In the genomic region with DNA sequence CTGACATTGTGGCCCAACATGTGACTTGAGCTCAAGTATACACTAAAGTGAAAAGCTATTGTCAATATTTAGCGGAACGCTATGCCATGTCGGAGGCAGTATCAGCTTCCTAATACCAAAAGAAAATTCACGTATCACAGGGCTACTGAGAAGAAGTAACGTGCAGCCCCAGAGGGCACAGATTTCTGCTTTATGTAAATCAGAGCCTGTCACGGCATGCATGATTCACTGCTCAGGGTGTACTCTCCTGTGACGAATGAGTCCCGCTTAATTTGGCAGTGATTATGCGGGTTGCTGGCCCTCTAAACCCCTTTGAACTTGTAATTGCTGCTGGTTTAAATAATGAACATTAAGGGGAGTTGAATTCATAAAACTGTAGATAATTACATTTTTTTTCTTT, we compare ENCODE assay signal across 10 cellular contexts.
A peak's percentile ranks its signal among the peaks of the same experiment; 100 is the strongest.
DNase-seq lines count a peak whose midpoint lies in the region; ATAC-seq and TF ChIP-seq lines count a peak whose summit lies in the region.
"Had no signal": no experiment of that assay in that cellular context is flagged by ENCODE, and none has a peak within 500 bp of the region (broad histone marks: within the 10 kb centered on the region; RNA-seq: fewer than 3 reads in every experiment).

No MANE protein-coding gene starts in this region.

- no peak overlapping the region for H3K27ac Mint-ChIP-seq in CD4-positive, alpha-beta memory T cell
- H3K27ac Mint-ChIP-seq in activated T-helper 1 cell treated with anti-CD3 and anti-CD28 coated beads, Interleukin-12 subunit alpha, Interleukin-12 subunit beta, Interleukin-2, Interleukin-4 antibody, amounts not matched to agents 30 ng/mL and 10 ng/mL and 1 ng/mL, durations not matched to agents 14 hours and 24 hours and 36 hours = no peak overlapping the region
- H3K27ac Mint-ChIP-seq: T-helper 1 cell treated with Interleukin-12 subunit alpha and Interleukin-12 subunit beta and Interleukin-4 antibody, amounts not matched to agents 30 μg/mL and 1 μg/mL, for 36 hours had no signal

- TF ChIP-seq CTCF in thyroid gland (IDR thresholded peaks at IDR 0.05) = no peak

- peak; percentile 77 for ATAC-seq in Right ventricle myocardium superior (ENCODE audit: poor library complexity)

- no peak overlapping the region for H3K4me3 ChIP-seq in thyroid gland (replicated peaks in 1 of 3)
- H3K4me3 ChIP-seq in CD4-positive, alpha-beta memory T cell (ENCODE audit: low read length in 2 of 2) = no peak overlapping the region

- no peaks in the 10 kb centered on the region for H3K27me3 ChIP-seq in thyroid gland
- no peaks in the 10 kb centered on the region for H3K27me3 ChIP-seq in CD4-positive, alpha-beta memory T cell (ENCODE audit: insufficient read depth, low read length)

- H3K4me3 Mint-ChIP-seq in CD4-positive, alpha-beta memory T cell = no peak overlapping the region
- no peak overlapping the region for H3K4me3 Mint-ChIP-seq in activated T-helper 1 cell treated with anti-CD3 and anti-CD28 coated beads, Interleukin-12 subunit alpha, Interleukin-12 subunit beta, Interleukin-2, Interleukin-4 antibody, amounts not matched to agents 30 ng/mL and 10 ng/mL and 1 ng/mL, durations not matched to agents 14 hours and 24 hours and 36 hours
- H3K4me3 Mint-ChIP-seq: T-helper 1 cell treated with Interleukin-12 subunit alpha and Interleukin-12 subunit beta and Interleukin-4 antibody, amounts not matched to agents 30 μg/mL and 1 μg/mL, for 36 hours had no signal

- no peaks in the 10 kb centered on the region for H3K4me1 Mint-ChIP-seq in CD4-positive, alpha-beta memory T cell
- H3K4me1 Mint-ChIP-seq in activated T-helper 1 cell treated with anti-CD3 and anti-CD28 coated beads, Interleukin-12 subunit alpha, Interleukin-12 subunit beta, Interleukin-2, Interleukin-4 antibody, amounts not matched to agents 30 ng/mL and 10 ng/mL and 1 ng/mL, durations not matched to agents 14 hours and 24 hours and 36 hours (ENCODE audit: low read depth) = no peaks in the 10 kb centered on the region

- intact Hi-C loops in Right ventricle myocardium superior (cut with DNase I) = loop anchor here (5.0 kb wide), 1 partner anchor 77 kb away; no protein-coding TSS in a partner anchor
- intact Hi-C loops in thyroid gland (cut with DNase I) = no loop called here
- intact Hi-C loops in CD4-positive, alpha-beta memory T cell (cut with micrococcal nuclease) = no loop called here
- intact Hi-C loops in activated T-helper 1 cell treated with anti-CD3 and anti-CD28 coated beads, Interleukin-12 subunit alpha, Interleukin-12 subunit beta, Interleukin-2, Interleukin-4 antibody, amounts not matched to agents 30 ng/mL and 10 ng/mL and 1 ng/mL, durations not matched to agents 14 hours and 24 hours and 36 hours (cut with micrococcal nuclease) = no loop called here

- POLR2A ChIA-PET in HEK293T (lab: Yijun Ruan, JAX) = interaction anchor here (0.7 kb wide), 1 partner anchor 54 kb away, joined by 3 read pairs; no protein-coding TSS in a partner anchor
- POLR2A ChIA-PET in CD4-positive, alpha-beta memory T cell (lab: Charles Lee; ENCODE audit: partially characterized antibody) = no interaction called here

- DNase-seq in HEK293T (ENCODE audit: extremely low spot score) (no peak), amniotic stem cell (lab: John Stamatoyannopoulos, UW) (peak; percentile 75), Right ventricle myocardium superior (no peak), superior temporal gyrus (ENCODE audit: extremely low spot score) (peak; percentile 24), thyroid gland (no peak)
- no peak for DNase-seq in CD4-positive, alpha-beta memory T cell
- no peak for DNase-seq in activated T-helper 1 cell treated with anti-CD3 and anti-CD28 coated beads, Interleukin-12 subunit alpha, Interleukin-12 subunit beta, Interleukin-2, Interleukin-4 antibody, amounts not matched to agents 30 ng/mL and 10 ng/mL and 1 ng/mL, durations not matched to agents 14 hours and 24 hours and 36 hours (ENCODE audit: low spot score)
- DNase-seq: activated effector memory CD4-positive, alpha-beta T cell treated with anti-CD3 and anti-CD28 coated beads, Interleukin-2, amount 50 U/mL, for 16 hours; NCI-H146 had no signal

- CTCF ChIA-PET in HEK293T (lab: Yijun Ruan, JAX) = no interaction called here
- CTCF ChIA-PET in CD4-positive, alpha-beta memory T cell (lab: Charles Lee; ENCODE audit: partially characterized antibody) = interaction anchor here (1.0 kb wide), 1 partner anchor 12 kb away, joined by 3 read pairs; no protein-coding TSS in a partner anchor

- H3K9me3 ChIP-seq in thyroid gland = no peaks in the 10 kb centered on the region
- H3K9me3 ChIP-seq in CD4-positive, alpha-beta memory T cell (ENCODE audit: control insufficient read depth in 1 of 2, low read length in 2 of 2) = no peaks in the 10 kb centered on the region

- H3K4me1 ChIP-seq in thyroid gland = no peaks in the 10 kb centered on the region
- H3K4me1 ChIP-seq in CD4-positive, alpha-beta memory T cell (ENCODE audit: insufficient read depth, low read length) = no peaks in the 10 kb centered on the region

- no peaks in the 10 kb centered on the region for H3K36me3 ChIP-seq in thyroid gland
- H3K36me3 ChIP-seq in CD4-positive, alpha-beta memory T cell (ENCODE audit: insufficient read depth, low read length) = no peaks in the 10 kb centered on the region

- peaks cover 0 to 2% (median 0%) of the 10 kb centered on the region in 8 donors for H3K9me3 Mint-ChIP-seq in CD4-positive, alpha-beta memory T cell
- no peaks in the 10 kb centered on the region for H3K9me3 Mint-ChIP-seq in activated T-helper 1 cell treated with anti-CD3 and anti-CD28 coated beads, Interleukin-12 subunit alpha, Interleukin-12 subunit beta, Interleukin-2, Interleukin-4 antibody, amounts not matched to agents 30 ng/mL and 10 ng/mL and 1 ng/mL, durations not matched to agents 14 hours and 24 hours and 36 hours
- H3K9me3 Mint-ChIP-seq: T-helper 1 cell treated with Interleukin-12 subunit alpha and Interleukin-12 subunit beta and Interleukin-4 antibody, amounts not matched to agents 30 μg/mL and 1 μg/mL, for 36 hours had no signal

- H3K27me3 Mint-ChIP-seq in CD4-positive, alpha-beta memory T cell = no peaks in the 10 kb centered on the region
- no peaks in the 10 kb centered on the region for H3K27me3 Mint-ChIP-seq in activated T-helper 1 cell treated with anti-CD3 and anti-CD28 coated beads, Interleukin-12 subunit alpha, Interleukin-12 subunit beta, Interleukin-2, Interleukin-4 antibody, amounts not matched to agents 30 ng/mL and 10 ng/mL and 1 ng/mL, durations not matched to agents 14 hours and 24 hours and 36 hours (ENCODE audit: insufficient read depth)

- 68 to 73% methylated on average over 9 of the region's 9 CpGs for WGBS in thyroid gland, 2 donors

- no peak for TF ChIP-seq POLR2A in thyroid gland (IDR thresholded peaks at IDR 0.05)

- no peaks in the 10 kb centered on the region for H3K36me3 Mint-ChIP-seq in CD4-positive, alpha-beta memory T cell
- H3K36me3 Mint-ChIP-seq in activated T-helper 1 cell treated with anti-CD3 and anti-CD28 coated beads, Interleukin-12 subunit alpha, Interleukin-12 subunit beta, Interleukin-2, Interleukin-4 antibody, amounts not matched to agents 30 ng/mL and 10 ng/mL and 1 ng/mL, durations not matched to agents 14 hours and 24 hours and 36 hours (ENCODE audit: low read depth) = no peaks in the 10 kb centered on the region

- H3K27ac ChIP-seq in thyroid gland = no peak overlapping the region
- no peak overlapping the region for H3K27ac ChIP-seq in CD4-positive, alpha-beta memory T cell (ENCODE audit: low read depth, low read length)

TF ChIP-seq in HEK293T, 16 proteins besides CTCF, POLR2A, EP300 and RAD21:
- TF ChIP-seq SP1 (IDR thresholded peaks at IDR 0.05) = no peak
- TF ChIP-seq ELF4 (IDR thresholded peaks at IDR 0.05) = no peak
- TF ChIP-seq PKNOX1 (IDR thresholded peaks at IDR 0.05) = peak; percentile 77
- TF ChIP-seq BHLHE40 (IDR thresholded peaks at IDR 0.05; ENCODE audit: borderline replicate concordance) = no peak
TF ChIP-seq in HEK293T: peak in this region for 1.

Comparison
In these comparisons a context has a peak if more than half of its experiments do, and no peak if none do; other contexts are left out.
1. DNase-seq: peak in amniotic stem cell (single experiment) and superior temporal gyrus (single experiment); none in HEK293T (single experiment), Right ventricle myocardium superior (single experiment), thyroid gland (0 of 2), CD4-positive, alpha-beta memory T cell (0 of 5) and activated T-helper 1 cell treated with anti-CD3 and anti-CD28 coated beads, Interleukin-12 subunit alpha, Interleukin-12 subunit beta, Interleukin-2, Interleukin-4 antibody, amounts not matched to agents 30 ng/mL and 10 ng/mL and 1 ng/mL, durations not matched to agents 14 hours and 24 hours and 36 hours (single experiment).